21 cellular contexts compared by ENCODE assay signal in genomic region chr6:5314191-5314865, GRCh38. TPM values are rescaled to one million over a fixed set of nuclear protein-coding genes. Genes with fewer than 3 reads are reported as not detected.
A peak's percentile ranks its signal among the peaks of the same experiment; 100 is the strongest.
DNase-seq lines count a peak whose midpoint lies in the region; ATAC-seq, FAIRE-seq and TF ChIP-seq lines count a peak whose summit lies in the region.
"Had no signal": no experiment of that assay in that cellular context is flagged by ENCODE, and none has a peak within 500 bp of the region (broad histone marks: within the 10 kb centered on the region; RNA-seq: fewer than 3 reads in every experiment).

No MANE protein-coding gene starts in this region.

- no peaks in the 10 kb centered on the region for H3K36me3 ChIP-seq in prostate gland
- no peaks in the 10 kb centered on the region for H3K36me3 ChIP-seq in mucosa of descending colon (ENCODE audit: low read depth)
- H3K36me3 ChIP-seq in uterus: no peaks in the 10 kb centered on the region
- H3K36me3 ChIP-seq: thyroid gland had no signal

- intact Hi-C loops in prostate gland (cut with DNase I): no loop called here
- intact Hi-C loops in mucosa of descending colon (cut with DNase I, micrococcal nuclease): no loop called here
- intact Hi-C loops in uterus (cut with DNase I; ENCODE audit: low total_unique reads): no loop called here

- H3K4me1 ChIP-seq in prostate gland (replicated peaks) (no peaks in the 10 kb centered on the region), mucosa of descending colon (ENCODE audit: low read depth) (no peaks in the 10 kb centered on the region), uterus (no peaks in the 10 kb centered on the region)
- H3K4me1 ChIP-seq: Caco-2, thyroid gland had no signal

- H3K27me3 Mint-ChIP-seq in central memory CD8-positive, alpha-beta T cell: no peaks in the 10 kb centered on the region
- H3K27me3 Mint-ChIP-seq in endothelial cell (ENCODE audit: unreplicated experiment): peaks cover 5% of the 10 kb centered on the region
- H3K27me3 Mint-ChIP-seq: activated naive CD8-positive, alpha-beta T cell had no signal

- no peak overlapping the region for H3K4me3 Mint-ChIP-seq in central memory CD8-positive, alpha-beta T cell
- no peak overlapping the region for H3K4me3 Mint-ChIP-seq in endothelial cell (ENCODE audit: unreplicated experiment)
- H3K4me3 Mint-ChIP-seq: activated naive CD8-positive, alpha-beta T cell; T-helper 1 cell treated with Interleukin-12 subunit alpha and Interleukin-12 subunit beta and Interleukin-4 antibody, amounts not matched to agents 30 μg/mL and 1 μg/mL, for 36 hours had no signal

- H3K36me3 Mint-ChIP-seq in central memory CD8-positive, alpha-beta T cell (ENCODE audit: insufficient read depth): peaks cover 2% of the 10 kb centered on the region
- no peaks in the 10 kb centered on the region for H3K36me3 Mint-ChIP-seq in endothelial cell (ENCODE audit: low read depth, unreplicated experiment)

- 87% methylated on average over 4 of the region's 4 CpGs for WGBS in prostate gland

- H3K27ac ChIP-seq in prostate gland (no peak overlapping the region), uterus (no peak overlapping the region)
- H3K27ac ChIP-seq: thyroid gland had no signal

- TF ChIP-seq POLR2A in GM12891 (IDR thresholded peaks at IDR 0.05; ENCODE audit: low read depth, low read length) (no peak), prostate gland (IDR thresholded peaks at IDR 0.05) (no peak), uterus (IDR thresholded peaks at IDR 0.05) (no peak)

- peak; percentile 69 for FAIRE-seq in GM12891 (lab: Jason Lieb, UNC)

- H3K9me3 ChIP-seq in prostate gland: no peaks in the 10 kb centered on the region
- H3K9me3 ChIP-seq in mucosa of descending colon: no peaks in the 10 kb centered on the region
- no peaks in the 10 kb centered on the region for H3K9me3 ChIP-seq in uterus
- H3K9me3 ChIP-seq: Caco-2, thyroid gland had no signal

- H3K4me3 ChIP-seq in prostate gland (no peak overlapping the region), mucosa of descending colon (no peak overlapping the region), uterus (no peak overlapping the region)
- H3K4me3 ChIP-seq: thyroid gland had no signal

- H3K27me3 ChIP-seq in prostate gland (replicated peaks; ENCODE audit: insufficient read depth) (no peaks in the 10 kb centered on the region), uterus (no peaks in the 10 kb centered on the region)
- H3K27me3 ChIP-seq: thyroid gland had no signal

- ATAC-seq in GM18870 (IDR thresholded peaks at IDR 0.05; ENCODE audit: unreplicated experiment) (peak; percentile 50), HG02678 (IDR thresholded peaks at IDR 0.05; ENCODE audit: unreplicated experiment) (peak; percentile 64), mucosa of descending colon (no peak)
- no peak for ATAC-seq in central memory CD8-positive, alpha-beta T cell (replicated peaks; ENCODE audit: extremely low read depth, poor library complexity, severe bottlenecking)

- H3K4me1 Mint-ChIP-seq in central memory CD8-positive, alpha-beta T cell: peaks cover 25% of the 10 kb centered on the region
- peaks cover 8% of the 10 kb centered on the region for H3K4me1 Mint-ChIP-seq in endothelial cell (ENCODE audit: unreplicated experiment)

- DNase-seq in GM12891 (ENCODE audit: insufficient read length, low spot score) (no peak), prostate gland (ENCODE audit: low spot score) (no peak), endothelial cell (ENCODE audit: low spot score) (no peak), mucosa of descending colon (no peak), uterus (no peak)
- no peak for DNase-seq in central memory CD8-positive, alpha-beta T cell (ENCODE audit: low spot score in 2 of 2)
- DNase-seq: activated CD4-positive, CD25-positive, alpha-beta regulatory T cell; activated CD8-positive, alpha-beta memory T cell treated with anti-CD3 and anti-CD28 coated beads, Interleukin-2, amount 50 U/mL, for 4 hours; Caco-2; erythroblast; KG1; NCI-H1092 treated with DMSO at 0.1 percent for 48 hours; NCI-H69; OCI-M1; SIG-M5; stimulated activated CD4-positive, alpha-beta T cell treated with anti-CD3 and anti-CD28 coated beads, Interleukin-2, amount 100 ng/mL, for 48 hours; thyroid gland had no signal

- TF ChIP-seq CTCF in prostate gland (IDR thresholded peaks at IDR 0.05) (no peak), endothelial cell (IDR thresholded peaks at IDR 0.05; ENCODE audit: unreplicated experiment) (no peak), mucosa of descending colon (IDR thresholded peaks at IDR 0.05) (no peak), uterus (IDR thresholded peaks at IDR 0.05) (no peak)

- H3K9me3 Mint-ChIP-seq in central memory CD8-positive, alpha-beta T cell: no peaks in the 10 kb centered on the region
- no peaks in the 10 kb centered on the region for H3K9me3 Mint-ChIP-seq in endothelial cell (ENCODE audit: unreplicated experiment)
- H3K9me3 Mint-ChIP-seq: T-helper 1 cell treated with Interleukin-12 subunit alpha and Interleukin-12 subunit beta and Interleukin-4 antibody, amounts not matched to agents 30 μg/mL and 1 μg/mL, for 36 hours had no signal

- peak overlapping the region; percentile 35 for H3K27ac Mint-ChIP-seq in central memory CD8-positive, alpha-beta T cell (ENCODE audit: low read depth)
- no peak overlapping the region for H3K27ac Mint-ChIP-seq in endothelial cell (ENCODE audit: unreplicated experiment)
- H3K27ac Mint-ChIP-seq: activated naive CD8-positive, alpha-beta T cell; T-helper 1 cell treated with Interleukin-12 subunit alpha and Interleukin-12 subunit beta and Interleukin-4 antibody, amounts not matched to agents 30 μg/mL and 1 μg/mL, for 36 hours had no signal

TF ChIP-seq in GM12891, 5 proteins besides CTCF, POLR2A, EP300 and RAD21:
- TF ChIP-seq TAF1 (IDR thresholded peaks at IDR 0.05; ENCODE audit: low read depth, low read length) (no peak), POLR2AphosphoS5 (IDR thresholded peaks at IDR 0.05; ENCODE audit: low read depth, low read length) (no peak), POU2F2 (IDR thresholded peaks at IDR 0.05; ENCODE audit: low read depth, low read length) (no peak), PAX5 (IDR thresholded peaks at IDR 0.05; ENCODE audit: insufficient read depth, low read length, severe bottlenecking) (no peak), SPI1 (IDR thresholded peaks at IDR 0.05; ENCODE audit: low read depth, low read length) (no peak)

RNA-seq across cellular contexts. Expression of gene FARS2, which starts 53.0 kb away (rescaled TPM):
- polyA plus RNA-seq in GM12891 (2012; ENCODE audit: low read depth, missing spikeins): 13.9 TPM
- total RNA-seq in prostate gland (10 to 100 TPM; 11.6 to 19.5 TPM), endothelial cell (ENCODE audit: unreplicated experiment) (17.8 TPM), mucosa of descending colon (10 to 100 TPM; 15.2 to 21.6 (median 17.2) TPM), uterus (10 to 100 TPM; 14.4 to 32.5 (median 25.6) TPM)

RNA-seq across cellular contexts. Expression of gene LYRM4, which starts 53.6 kb away (rescaled TPM):
- 31.0 TPM for polyA plus RNA-seq in GM12891 (2012; ENCODE audit: low read depth, missing spikeins)
- total RNA-seq in prostate gland (10 to 100 TPM; 21.4 to 23.7 TPM), endothelial cell (ENCODE audit: unreplicated experiment) (39.0 TPM), mucosa of descending colon (10 to 100 TPM; 13.6 to 19.8 (median 13.9) TPM), uterus (10 to 100 TPM in 2 of 4 donors, 1 to 10 TPM in 2; 3.1 to 33.0 (median 15.7) TPM)

Comparison
In these comparisons a context has a peak if more than half of its experiments do, and no peak if none do; other contexts are left out.
1. ATAC-seq: peak in GM18870 (single experiment) and HG02678 (single experiment); none in central memory CD8-positive, alpha-beta T cell (single experiment) and mucosa of descending colon (single experiment).